19 cellular contexts compared by ENCODE assay signal in genomic region chr2:145957929-145958328, GRCh38.
DNase-seq lines count a peak whose midpoint lies in the region; ATAC-seq and TF ChIP-seq lines count a peak whose summit lies in the region.
"Had no signal": no experiment of that assay in that cellular context is flagged by ENCODE, and none has a peak within 500 bp of the region (broad histone marks: within the 10 kb centered on the region; RNA-seq: fewer than 3 reads in every experiment).

No MANE protein-coding gene starts in this region.

- H3K27ac ChIP-seq in psoas muscle = no peak overlapping the region
- H3K27ac ChIP-seq: coronary artery, esophagus squamous epithelium, right lobe of liver had no signal

- peak; percentile 54 for ATAC-seq in GM19043 (IDR thresholded peaks at IDR 0.05; ENCODE audit: low read depth, unreplicated experiment)
- ATAC-seq in HG03378 (IDR thresholded peaks at IDR 0.05; ENCODE audit: unreplicated experiment) = peak; percentile 87
- ATAC-seq in activated B cell treated with CpG ODN at 0.5 μM for 24 hours (ENCODE audit: low read depth) = peak; percentile 54
- no peak for ATAC-seq in psoas muscle
- ATAC-seq: right lobe of liver, T-helper 17 cell had no signal

- intact Hi-C loops in activated B cell treated with CpG ODN at 0.5 μM for 24 hours (cut with micrococcal nuclease) (no loop called here), psoas muscle (cut with DNase I) (no loop called here)

- peaks cover 27% of the 10 kb centered on the region for H3K9me3 Mint-ChIP-seq in activated B cell treated with CpG ODN at 0.5 μM for 24 hours

- no peak overlapping the region for H3K4me3 Mint-ChIP-seq in activated B cell treated with CpG ODN at 0.5 μM for 24 hours
- H3K4me3 Mint-ChIP-seq: T-helper 17 cell had no signal

- no peaks in the 10 kb centered on the region for H3K9me3 ChIP-seq in psoas muscle

- H3K4me3 ChIP-seq in psoas muscle = no peak overlapping the region
- H3K4me3 ChIP-seq: coronary artery, esophagus squamous epithelium, lung, right lobe of liver had no signal

- CTCF ChIA-PET in activated B cell treated with CpG ODN at 0.5 μM for 24 hours (lab: Charles Lee) = no interaction called here

- no peak overlapping the region for H3K27ac Mint-ChIP-seq in activated B cell treated with CpG ODN at 0.5 μM for 24 hours
- H3K27ac Mint-ChIP-seq: T-helper 17 cell had no signal

- POLR2A ChIA-PET in activated B cell treated with CpG ODN at 0.5 μM for 24 hours (lab: Charles Lee) = no interaction called here

- no peaks in the 10 kb centered on the region for H3K36me3 ChIP-seq in psoas muscle (ENCODE audit: insufficient read depth in 1 of 2, low read depth in 1 of 2)
- H3K36me3 ChIP-seq: esophagus squamous epithelium, right lobe of liver had no signal

- H3K4me1 Mint-ChIP-seq in activated B cell treated with CpG ODN at 0.5 μM for 24 hours = no peaks in the 10 kb centered on the region
- H3K4me1 Mint-ChIP-seq: T-helper 17 cell had no signal

- no peaks in the 10 kb centered on the region for H3K27me3 ChIP-seq in psoas muscle (ENCODE audit: insufficient read depth in 3 of 3, low read length in 2 of 3)
- H3K27me3 ChIP-seq: esophagus squamous epithelium, right lobe of liver had no signal

- 0% methylated on average over 1 of the region's 1 CpG for WGBS in psoas muscle, 3 donors

- TF ChIP-seq CTCF in activated B cell treated with CpG ODN at 0.5 μM for 24 hours (IDR thresholded peaks at IDR 0.05) (no peak), psoas muscle (IDR thresholded peaks at IDR 0.05) (no peak)

- peaks cover 2% of the 10 kb centered on the region for H3K27me3 Mint-ChIP-seq in activated B cell treated with CpG ODN at 0.5 μM for 24 hours
- H3K27me3 Mint-ChIP-seq: T-helper 17 cell had no signal

- no peaks in the 10 kb centered on the region for H3K36me3 Mint-ChIP-seq in activated B cell treated with CpG ODN at 0.5 μM for 24 hours (ENCODE audit: low read depth)

- DNase-seq in activated B cell treated with CpG ODN at 0.5 μM for 24 hours (no peak), myocyte (ENCODE audit: low read depth) (peak; percentile 10), NCI-H1417 (lab: John Stamatoyannopoulos, UW) (no peak), NCI-H524 (lab: John Stamatoyannopoulos, UW) (no peak), GM03348 (ENCODE audit: low spot score) (no peak), psoas muscle (no peak)
- DNase-seq: activated CD4-positive, alpha-beta T cell treated with anti-CD3 and anti-CD28 coated beads for 4 hours; activated T-cell treated with anti-CD3 and anti-CD28 coated beads, Interleukin-2, amount 50 U/mL, for 48 hours; amniotic stem cell; esophagus squamous epithelium; NCI-H1436 treated with DMSO at 0.1 percent for 48 hours; NCI-H526; right lobe of liver; stimulated activated naive CD4-positive, alpha-beta T cell; T-helper 17 cell had no signal

- H3K4me1 ChIP-seq in psoas muscle = no peaks in the 10 kb centered on the region
- H3K4me1 ChIP-seq: esophagus squamous epithelium, right lobe of liver had no signal

Comparison
In these comparisons a context has a peak if more than half of its experiments do, and no peak if none do; other contexts are left out.
1. ATAC-seq: peak in GM19043 (single experiment), HG03378 (single experiment) and activated B cell treated with CpG ODN at 0.5 μM for 24 hours (single experiment); none in psoas muscle (0 of 4).